1 cellular context compared by ENCODE assay signal in the genomic region with DNA sequence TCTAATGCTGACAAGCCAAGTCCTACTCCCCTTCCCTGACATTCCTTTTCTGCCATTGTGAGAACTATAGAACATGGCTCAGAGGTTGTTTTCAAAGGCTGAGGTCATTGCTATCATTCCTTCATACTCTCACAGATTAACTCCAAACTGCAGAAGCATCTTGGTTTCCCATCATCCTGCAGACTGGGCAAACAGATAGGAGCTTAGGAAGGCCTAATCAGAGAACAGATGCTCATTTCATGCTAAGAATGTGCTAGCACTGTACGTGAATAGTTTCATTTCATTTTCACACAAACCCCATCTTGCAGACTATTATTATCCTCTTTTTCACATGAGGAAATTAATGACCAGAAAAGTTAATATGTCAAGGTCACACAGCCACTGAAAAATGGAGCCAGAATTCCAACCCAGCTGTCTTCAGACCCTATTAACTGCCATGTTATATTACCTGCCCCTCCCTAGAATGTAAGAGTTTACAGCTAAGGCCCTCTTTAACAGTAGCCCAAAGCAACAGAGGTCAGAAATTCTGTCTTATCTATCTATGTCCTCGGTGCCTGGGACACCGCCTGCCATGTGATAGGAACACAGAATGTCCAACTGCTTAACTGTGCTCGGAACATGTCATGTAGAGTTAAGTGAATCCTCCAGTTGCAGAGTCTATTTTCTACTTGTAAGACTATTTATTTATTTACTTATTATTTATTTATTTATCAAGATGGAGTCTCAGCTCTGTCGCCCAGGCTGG.
TF ChIP-seq lines count a peak whose summit lies in the region.

No MANE protein-coding gene starts in this region.

TF ChIP-seq in GM12878, 131 proteins besides CTCF, POLR2A, EP300 and RAD21:
- TF ChIP-seq ELK1 (IDR thresholded peaks at IDR 0.05; ENCODE audit: low read depth, low read length) (no peak), E2F8 (IDR thresholded peaks at IDR 0.05; ENCODE audit: low read depth, partially characterized antibody) (no peak), SREBF1 (IDR thresholded peaks at IDR 0.05; ENCODE audit: low read length) (no peak), RB1 (IDR thresholded peaks at IDR 0.05; ENCODE audit: borderline replicate concordance) (no peak), MEF2B (IDR thresholded peaks at IDR 0.05; ENCODE audit: partially characterized antibody, poor library complexity, severe bottlenecking) (no peak), HDGF (IDR thresholded peaks at IDR 0.05) (no peak), TCF3 (IDR thresholded peaks at IDR 0.05; ENCODE audit: borderline replicate concordance, insufficient read depth, low read depth, low read length) (no peak)
- TF ChIP-seq, protein P1, sequence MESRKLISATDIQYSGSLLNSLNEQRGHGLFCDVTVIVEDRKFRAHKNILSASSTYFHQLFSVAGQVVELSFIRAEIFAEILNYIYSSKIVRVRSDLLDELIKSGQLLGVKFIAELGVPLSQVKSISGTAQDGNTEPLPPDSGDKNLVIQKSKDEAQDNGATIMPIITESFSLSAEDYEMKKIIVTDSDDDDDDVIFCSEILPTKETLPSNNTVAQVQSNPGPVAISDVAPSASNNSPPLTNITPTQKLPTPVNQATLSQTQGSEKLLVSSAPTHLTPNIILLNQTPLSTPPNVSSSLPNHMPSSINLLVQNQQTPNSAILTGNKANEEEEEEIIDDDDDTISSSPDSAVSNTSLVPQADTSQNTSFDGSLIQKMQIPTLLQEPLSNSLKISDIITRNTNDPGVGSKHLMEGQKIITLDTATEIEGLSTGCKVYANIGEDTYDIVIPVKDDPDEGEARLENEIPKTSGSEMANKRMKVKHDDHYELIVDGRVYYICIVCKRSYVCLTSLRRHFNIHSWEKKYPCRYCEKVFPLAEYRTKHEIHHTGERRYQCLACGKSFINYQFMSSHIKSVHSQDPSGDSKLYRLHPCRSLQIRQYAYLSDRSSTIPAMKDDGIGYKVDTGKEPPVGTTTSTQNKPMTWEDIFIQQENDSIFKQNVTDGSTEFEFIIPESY (IDR thresholded peaks at IDR 0.05), result no peak
TF ChIP-seq in GM12878: peak in this region for 0.
